Comparison of ENCODE assay signal across 1 cellular context in the genomic region with DNA sequence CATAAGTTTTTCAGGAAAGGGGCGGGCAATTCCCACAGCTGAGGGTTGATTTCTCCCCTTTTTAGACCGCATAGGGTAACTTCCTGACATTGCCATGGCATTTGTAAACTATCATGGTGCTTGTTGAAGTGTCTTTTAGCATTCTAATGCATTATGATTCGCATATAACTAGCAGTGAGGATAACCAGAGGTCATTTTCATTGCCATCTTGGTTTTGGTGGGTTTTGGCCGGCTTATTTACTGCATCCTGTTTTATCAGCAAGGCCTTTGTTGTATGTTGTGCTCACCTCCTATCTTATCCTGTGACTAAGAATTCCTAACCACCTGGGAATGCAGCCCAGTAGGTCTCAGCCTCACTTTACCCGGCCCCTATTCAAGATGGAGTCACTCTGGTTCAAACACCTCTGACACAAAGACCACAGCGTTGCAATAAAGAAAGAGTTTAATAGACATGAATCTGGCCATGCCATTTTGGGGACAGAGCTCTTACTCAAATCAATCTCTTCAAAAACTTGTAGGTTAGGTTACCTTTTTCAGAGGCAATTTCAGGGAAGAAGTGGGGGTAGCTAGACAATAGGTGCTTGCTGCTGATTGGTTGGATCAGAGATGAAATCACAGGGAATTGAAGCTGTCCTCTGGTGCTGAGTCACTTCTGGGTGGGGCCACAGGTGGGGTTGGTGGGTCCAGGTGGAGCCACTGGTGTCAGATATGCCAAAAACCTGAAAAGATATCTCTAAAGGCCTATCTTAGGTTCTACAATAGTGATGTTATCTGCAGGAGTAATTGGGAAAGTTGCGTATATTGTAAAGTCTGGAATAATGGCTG.
TF ChIP-seq lines count a peak whose summit lies in the region.

No MANE protein-coding gene starts in this region.

TF ChIP-seq in K562, 482 proteins besides CTCF, POLR2A, EP300 and RAD21 (continued from another document):
- TF ChIP-seq, protein P1, sequence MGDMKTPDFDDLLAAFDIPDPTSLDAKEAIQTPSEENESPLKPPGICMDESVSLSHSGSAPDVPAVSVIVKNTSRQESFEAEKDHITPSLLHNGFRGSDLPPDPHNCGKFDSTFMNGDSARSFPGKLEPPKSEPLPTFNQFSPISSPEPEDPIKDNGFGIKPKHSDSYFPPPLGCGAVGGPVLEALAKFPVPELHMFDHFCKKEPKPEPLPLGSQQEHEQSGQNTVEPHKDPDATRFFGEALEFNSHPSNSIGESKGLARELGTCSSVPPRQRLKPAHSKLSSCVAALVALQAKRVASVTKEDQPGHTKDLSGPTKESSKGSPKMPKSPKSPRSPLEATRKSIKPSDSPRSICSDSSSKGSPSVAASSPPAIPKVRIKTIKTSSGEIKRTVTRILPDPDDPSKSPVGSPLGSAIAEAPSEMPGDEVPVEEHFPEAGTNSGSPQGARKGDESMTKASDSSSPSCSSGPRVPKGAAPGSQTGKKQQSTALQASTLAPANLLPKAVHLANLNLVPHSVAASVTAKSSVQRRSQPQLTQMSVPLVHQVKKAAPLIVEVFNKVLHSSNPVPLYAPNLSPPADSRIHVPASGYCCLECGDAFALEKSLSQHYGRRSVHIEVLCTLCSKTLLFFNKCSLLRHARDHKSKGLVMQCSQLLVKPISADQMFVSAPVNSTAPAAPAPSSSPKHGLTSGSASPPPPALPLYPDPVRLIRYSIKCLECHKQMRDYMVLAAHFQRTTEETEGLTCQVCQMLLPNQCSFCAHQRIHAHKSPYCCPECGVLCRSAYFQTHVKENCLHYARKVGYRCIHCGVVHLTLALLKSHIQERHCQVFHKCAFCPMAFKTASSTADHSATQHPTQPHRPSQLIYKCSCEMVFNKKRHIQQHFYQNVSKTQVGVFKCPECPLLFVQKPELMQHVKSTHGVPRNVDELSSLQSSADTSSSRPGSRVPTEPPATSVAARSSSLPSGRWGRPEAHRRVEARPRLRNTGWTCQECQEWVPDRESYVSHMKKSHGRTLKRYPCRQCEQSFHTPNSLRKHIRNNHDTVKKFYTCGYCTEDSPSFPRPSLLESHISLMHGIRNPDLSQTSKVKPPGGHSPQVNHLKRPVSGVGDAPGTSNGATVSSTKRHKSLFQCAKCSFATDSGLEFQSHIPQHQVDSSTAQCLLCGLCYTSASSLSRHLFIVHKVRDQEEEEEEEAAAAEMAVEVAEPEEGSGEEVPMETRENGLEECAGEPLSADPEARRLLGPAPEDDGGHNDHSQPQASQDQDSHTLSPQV (IDR thresholded peaks at IDR 0.05): peak; percentile 75; the same call in 1 of the 2 replicates
- TF ChIP-seq TAF1 (IDR thresholded peaks at IDR 0.05; ENCODE audit: control insufficient read depth, extremely low read depth, insufficient read depth, low read length, severe bottlenecking): no peak
- TF ChIP-seq RBM14 (IDR thresholded peaks at IDR 0.05; ENCODE audit: borderline replicate concordance, insufficient read depth, low read depth, low read length): no peak
- no peak for TF ChIP-seq ZNF408 (CRISPR knock-in tag; IDR thresholded peaks at IDR 0.05; ENCODE audit: low read depth)
- no peak for TF ChIP-seq HMGN3 (IDR thresholded peaks at IDR 0.05; ENCODE audit: borderline replicate concordance, extremely low read depth, insufficient read length, low read depth, low read length)
- TF ChIP-seq ZNF561 (CRISPR knock-in tag; conservative IDR thresholded peaks at IDR 0.05): no peak
- TF ChIP-seq, protein P2, sequence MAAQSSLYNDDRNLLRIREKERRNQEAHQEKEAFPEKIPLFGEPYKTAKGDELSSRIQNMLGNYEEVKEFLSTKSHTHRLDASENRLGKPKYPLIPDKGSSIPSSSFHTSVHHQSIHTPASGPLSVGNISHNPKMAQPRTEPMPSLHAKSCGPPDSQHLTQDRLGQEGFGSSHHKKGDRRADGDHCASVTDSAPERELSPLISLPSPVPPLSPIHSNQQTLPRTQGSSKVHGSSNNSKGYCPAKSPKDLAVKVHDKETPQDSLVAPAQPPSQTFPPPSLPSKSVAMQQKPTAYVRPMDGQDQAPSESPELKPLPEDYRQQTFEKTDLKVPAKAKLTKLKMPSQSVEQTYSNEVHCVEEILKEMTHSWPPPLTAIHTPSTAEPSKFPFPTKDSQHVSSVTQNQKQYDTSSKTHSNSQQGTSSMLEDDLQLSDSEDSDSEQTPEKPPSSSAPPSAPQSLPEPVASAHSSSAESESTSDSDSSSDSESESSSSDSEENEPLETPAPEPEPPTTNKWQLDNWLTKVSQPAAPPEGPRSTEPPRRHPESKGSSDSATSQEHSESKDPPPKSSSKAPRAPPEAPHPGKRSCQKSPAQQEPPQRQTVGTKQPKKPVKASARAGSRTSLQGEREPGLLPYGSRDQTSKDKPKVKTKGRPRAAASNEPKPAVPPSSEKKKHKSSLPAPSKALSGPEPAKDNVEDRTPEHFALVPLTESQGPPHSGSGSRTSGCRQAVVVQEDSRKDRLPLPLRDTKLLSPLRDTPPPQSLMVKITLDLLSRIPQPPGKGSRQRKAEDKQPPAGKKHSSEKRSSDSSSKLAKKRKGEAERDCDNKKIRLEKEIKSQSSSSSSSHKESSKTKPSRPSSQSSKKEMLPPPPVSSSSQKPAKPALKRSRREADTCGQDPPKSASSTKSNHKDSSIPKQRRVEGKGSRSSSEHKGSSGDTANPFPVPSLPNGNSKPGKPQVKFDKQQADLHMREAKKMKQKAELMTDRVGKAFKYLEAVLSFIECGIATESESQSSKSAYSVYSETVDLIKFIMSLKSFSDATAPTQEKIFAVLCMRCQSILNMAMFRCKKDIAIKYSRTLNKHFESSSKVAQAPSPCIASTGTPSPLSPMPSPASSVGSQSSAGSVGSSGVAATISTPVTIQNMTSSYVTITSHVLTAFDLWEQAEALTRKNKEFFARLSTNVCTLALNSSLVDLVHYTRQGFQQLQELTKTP (IDR thresholded peaks at IDR 0.05; ENCODE audit: low read depth in 1 of 2, partially characterized antibody in 2 of 2): no peak
- TF ChIP-seq, protein P3, sequence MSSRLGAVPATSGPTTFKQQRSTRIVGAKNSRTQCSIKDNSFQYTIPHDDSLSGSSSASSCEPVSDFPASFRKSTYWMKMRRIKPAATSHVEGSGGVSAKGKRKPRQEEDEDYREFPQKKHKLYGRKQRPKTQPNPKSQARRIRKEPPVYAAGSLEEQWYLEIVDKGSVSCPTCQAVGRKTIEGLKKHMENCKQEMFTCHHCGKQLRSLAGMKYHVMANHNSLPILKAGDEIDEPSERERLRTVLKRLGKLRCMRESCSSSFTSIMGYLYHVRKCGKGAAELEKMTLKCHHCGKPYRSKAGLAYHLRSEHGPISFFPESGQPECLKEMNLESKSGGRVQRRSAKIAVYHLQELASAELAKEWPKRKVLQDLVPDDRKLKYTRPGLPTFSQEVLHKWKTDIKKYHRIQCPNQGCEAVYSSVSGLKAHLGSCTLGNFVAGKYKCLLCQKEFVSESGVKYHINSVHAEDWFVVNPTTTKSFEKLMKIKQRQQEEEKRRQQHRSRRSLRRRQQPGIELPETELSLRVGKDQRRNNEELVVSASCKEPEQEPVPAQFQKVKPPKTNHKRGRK (tag; IDR thresholded peaks at IDR 0.05): no peak
- TF ChIP-seq, protein P4, sequence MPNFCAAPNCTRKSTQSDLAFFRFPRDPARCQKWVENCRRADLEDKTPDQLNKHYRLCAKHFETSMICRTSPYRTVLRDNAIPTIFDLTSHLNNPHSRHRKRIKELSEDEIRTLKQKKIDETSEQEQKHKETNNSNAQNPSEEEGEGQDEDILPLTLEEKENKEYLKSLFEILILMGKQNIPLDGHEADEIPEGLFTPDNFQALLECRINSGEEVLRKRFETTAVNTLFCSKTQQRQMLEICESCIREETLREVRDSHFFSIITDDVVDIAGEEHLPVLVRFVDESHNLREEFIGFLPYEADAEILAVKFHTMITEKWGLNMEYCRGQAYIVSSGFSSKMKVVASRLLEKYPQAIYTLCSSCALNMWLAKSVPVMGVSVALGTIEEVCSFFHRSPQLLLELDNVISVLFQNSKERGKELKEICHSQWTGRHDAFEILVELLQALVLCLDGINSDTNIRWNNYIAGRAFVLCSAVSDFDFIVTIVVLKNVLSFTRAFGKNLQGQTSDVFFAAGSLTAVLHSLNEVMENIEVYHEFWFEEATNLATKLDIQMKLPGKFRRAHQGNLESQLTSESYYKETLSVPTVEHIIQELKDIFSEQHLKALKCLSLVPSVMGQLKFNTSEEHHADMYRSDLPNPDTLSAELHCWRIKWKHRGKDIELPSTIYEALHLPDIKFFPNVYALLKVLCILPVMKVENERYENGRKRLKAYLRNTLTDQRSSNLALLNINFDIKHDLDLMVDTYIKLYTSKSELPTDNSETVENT (CRISPR knock-in tag; IDR thresholded peaks at IDR 0.05): no peak
- TF ChIP-seq ZNF41 (CRISPR knock-in tag; conservative IDR thresholded peaks at IDR 0.05): no peak
- TF ChIP-seq, protein P5, sequence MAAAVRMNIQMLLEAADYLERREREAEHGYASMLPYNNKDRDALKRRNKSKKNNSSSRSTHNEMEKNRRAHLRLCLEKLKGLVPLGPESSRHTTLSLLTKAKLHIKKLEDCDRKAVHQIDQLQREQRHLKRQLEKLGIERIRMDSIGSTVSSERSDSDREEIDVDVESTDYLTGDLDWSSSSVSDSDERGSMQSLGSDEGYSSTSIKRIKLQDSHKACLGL (CRISPR knock-in tag; IDR thresholded peaks at IDR 0.05; ENCODE audit: borderline replicate concordance, poor library complexity, severe bottlenecking): no peak
- no peak for TF ChIP-seq ZNF717 (CRISPR knock-in tag; IDR thresholded peaks at IDR 0.05)
- no peak for TF ChIP-seq BRCA1 (IDR thresholded peaks at IDR 0.05)
- TF ChIP-seq BRCA1 (CRISPR knock-in tag; IDR thresholded peaks at IDR 0.05): no peak
- peak; percentile 55; the same call in 1 of the 2 replicates for TF ChIP-seq KLF6 (CRISPR knock-in tag; IDR thresholded peaks at IDR 0.05; ENCODE audit: borderline replicate concordance)
- peak; percentile 28; the same call in 1 of the 2 replicates for TF ChIP-seq ZNF507 (tag; conservative IDR thresholded peaks at IDR 0.05)
- TF ChIP-seq PYGO2 (tag; IDR thresholded peaks at IDR 0.05): peak; percentile 69; the same call in 1 of the 2 replicates
- TF ChIP-seq RBM17 (IDR thresholded peaks at IDR 0.05; ENCODE audit: borderline replicate concordance, low read depth, low read length): no peak
- TF ChIP-seq, protein P6, sequence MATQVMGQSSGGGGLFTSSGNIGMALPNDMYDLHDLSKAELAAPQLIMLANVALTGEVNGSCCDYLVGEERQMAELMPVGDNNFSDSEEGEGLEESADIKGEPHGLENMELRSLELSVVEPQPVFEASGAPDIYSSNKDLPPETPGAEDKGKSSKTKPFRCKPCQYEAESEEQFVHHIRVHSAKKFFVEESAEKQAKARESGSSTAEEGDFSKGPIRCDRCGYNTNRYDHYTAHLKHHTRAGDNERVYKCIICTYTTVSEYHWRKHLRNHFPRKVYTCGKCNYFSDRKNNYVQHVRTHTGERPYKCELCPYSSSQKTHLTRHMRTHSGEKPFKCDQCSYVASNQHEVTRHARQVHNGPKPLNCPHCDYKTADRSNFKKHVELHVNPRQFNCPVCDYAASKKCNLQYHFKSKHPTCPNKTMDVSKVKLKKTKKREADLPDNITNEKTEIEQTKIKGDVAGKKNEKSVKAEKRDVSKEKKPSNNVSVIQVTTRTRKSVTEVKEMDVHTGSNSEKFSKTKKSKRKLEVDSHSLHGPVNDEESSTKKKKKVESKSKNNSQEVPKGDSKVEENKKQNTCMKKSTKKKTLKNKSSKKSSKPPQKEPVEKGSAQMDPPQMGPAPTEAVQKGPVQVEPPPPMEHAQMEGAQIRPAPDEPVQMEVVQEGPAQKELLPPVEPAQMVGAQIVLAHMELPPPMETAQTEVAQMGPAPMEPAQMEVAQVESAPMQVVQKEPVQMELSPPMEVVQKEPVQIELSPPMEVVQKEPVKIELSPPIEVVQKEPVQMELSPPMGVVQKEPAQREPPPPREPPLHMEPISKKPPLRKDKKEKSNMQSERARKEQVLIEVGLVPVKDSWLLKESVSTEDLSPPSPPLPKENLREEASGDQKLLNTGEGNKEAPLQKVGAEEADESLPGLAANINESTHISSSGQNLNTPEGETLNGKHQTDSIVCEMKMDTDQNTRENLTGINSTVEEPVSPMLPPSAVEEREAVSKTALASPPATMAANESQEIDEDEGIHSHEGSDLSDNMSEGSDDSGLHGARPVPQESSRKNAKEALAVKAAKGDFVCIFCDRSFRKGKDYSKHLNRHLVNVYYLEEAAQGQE (CRISPR knock-in tag; IDR thresholded peaks at IDR 0.05; ENCODE audit: low read depth): no peak
- TF ChIP-seq SAFB2 (IDR thresholded peaks at IDR 0.05; ENCODE audit: borderline replicate concordance, low read depth, low read length, severe bottlenecking): no peak
- no peak for TF ChIP-seq MAFF (IDR thresholded peaks at IDR 0.05; ENCODE audit: low read length)
- no peak for TF ChIP-seq TBL1XR1 (IDR thresholded peaks at IDR 0.05; ENCODE audit: low read length in 2 of 2)
- TF ChIP-seq ZNF184 (CRISPR knock-in tag; IDR thresholded peaks at IDR 0.05): no peak
- no peak for TF ChIP-seq CHCHD3 (CRISPR knock-in tag; IDR thresholded peaks at IDR 0.05)
- TF ChIP-seq NR4A1 (CRISPR knock-in tag; IDR thresholded peaks at IDR 0.05): no peak
- TF ChIP-seq NR4A1 (tag; IDR thresholded peaks at IDR 0.05): peak; percentile 84
- TF ChIP-seq, protein P7, sequence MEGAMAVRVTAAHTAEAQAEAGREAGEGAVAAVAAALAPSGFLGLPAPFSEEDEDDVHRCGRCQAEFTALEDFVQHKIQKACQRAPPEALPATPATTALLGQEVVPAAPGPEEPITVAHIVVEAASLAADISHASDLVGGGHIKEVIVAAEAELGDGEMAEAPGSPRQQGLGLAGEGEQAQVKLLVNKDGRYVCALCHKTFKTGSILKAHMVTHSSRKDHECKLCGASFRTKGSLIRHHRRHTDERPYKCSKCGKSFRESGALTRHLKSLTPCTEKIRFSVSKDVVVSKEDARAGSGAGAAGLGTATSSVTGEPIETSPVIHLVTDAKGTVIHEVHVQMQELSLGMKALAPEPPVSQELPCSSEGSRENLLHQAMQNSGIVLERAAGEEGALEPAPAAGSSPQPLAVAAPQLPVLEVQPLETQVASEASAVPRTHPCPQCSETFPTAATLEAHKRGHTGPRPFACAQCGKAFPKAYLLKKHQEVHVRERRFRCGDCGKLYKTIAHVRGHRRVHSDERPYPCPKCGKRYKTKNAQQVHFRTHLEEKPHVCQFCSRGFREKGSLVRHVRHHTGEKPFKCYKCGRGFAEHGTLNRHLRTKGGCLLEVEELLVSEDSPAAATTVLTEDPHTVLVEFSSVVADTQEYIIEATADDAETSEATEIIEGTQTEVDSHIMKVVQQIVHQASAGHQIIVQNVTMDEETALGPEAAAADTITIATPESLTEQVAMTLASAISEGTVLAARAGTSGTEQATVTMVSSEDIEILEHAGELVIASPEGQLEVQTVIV (CRISPR knock-in tag; IDR thresholded peaks at IDR 0.05; ENCODE audit: borderline replicate concordance): no peak
- no peak for TF ChIP-seq ZNF780A (CRISPR knock-in tag; IDR thresholded peaks at IDR 0.05)
- TF ChIP-seq NR2F6 (CRISPR knock-in tag; IDR thresholded peaks at IDR 0.05): no peak
- peak; percentile 80 for TF ChIP-seq PTTG1 (tag; IDR thresholded peaks at IDR 0.05; ENCODE audit: low read depth)
